Comparison of ENCODE assay signal across 11 cellular contexts in genomic region chr20:45063107-45063506, GRCh38. TPM values are rescaled to one million over a fixed set of nuclear protein-coding genes. Genes with fewer than 3 reads are reported as not detected.
DNase-seq lines count a peak whose midpoint lies in the region; ATAC-seq and TF ChIP-seq lines count a peak whose summit lies in the region.
"Not testable (repeated sequence)": the region's sequence is repeated elsewhere in the genome, so short reads cannot be mapped to it uniquely, and the experiment has no call there.
"Had no signal": no experiment of that assay in that cellular context is flagged by ENCODE, and none has a peak within 500 bp of the region (broad histone marks: within the 10 kb centered on the region; RNA-seq: fewer than 3 reads in every experiment).

No MANE protein-coding gene starts in this region.

- H3K27me3 ChIP-seq in GM23338 (ENCODE audit: insufficient read depth); RWPE2 (ENCODE audit: insufficient read depth, poor library complexity, severe bottlenecking): not testable (repeated sequence)

- intact Hi-C loops in activated CD8-positive, alpha-beta T cell treated with anti-CD3 and anti-CD28 coated beads for 36 hours (cut with micrococcal nuclease): not testable (repeated sequence)

- not testable (repeated sequence) for H3K4me2 ChIP-seq in GM23338

- not testable (repeated sequence) for H3K9me3 Mint-ChIP-seq in GM23338; activated CD8-positive, alpha-beta T cell treated with anti-CD3 and anti-CD28 coated beads for 36 hours; activated naive CD8-positive, alpha-beta T cell treated with anti-CD3 and anti-CD28 coated beads for 36 hours; memory B cell; stimulated activated naive B cell treated with anti-CD40 and anti-IgM and Interleukin-4, amounts not matched to agents 10 μg/mL and 1 μg/mL and 100 μg/mL, for 72 hours

- not testable (repeated sequence) for H3K4me1 Mint-ChIP-seq in GM23338
- H3K4me1 Mint-ChIP-seq in activated CD8-positive, alpha-beta T cell treated with anti-CD3 and anti-CD28 coated beads for 36 hours (ENCODE audit: low read depth): peaks cover 72% of the 10 kb centered on the region
- peaks cover 71% of the 10 kb centered on the region for H3K4me1 Mint-ChIP-seq in activated naive CD8-positive, alpha-beta T cell treated with anti-CD3 and anti-CD28 coated beads for 36 hours
- peaks cover 42% of the 10 kb centered on the region for H3K4me1 Mint-ChIP-seq in memory B cell
- H3K4me1 Mint-ChIP-seq in stimulated activated naive B cell treated with anti-CD40 and anti-IgM and Interleukin-4, amounts not matched to agents 10 μg/mL and 1 μg/mL and 100 μg/mL, for 72 hours: peaks cover 38 to 66% of the 10 kb centered on the region in 2 donors

- not testable (repeated sequence) for H3F3A ChIP-seq in GM23338 (replicated peaks; ENCODE audit: low read depth)

- not testable (repeated sequence) for H3K36me3 ChIP-seq in GM23338 (ENCODE audit: insufficient read depth)
- H3K36me3 ChIP-seq in RWPE2 (ENCODE audit: low read depth): peaks cover 17% of the 10 kb centered on the region

- not testable (repeated sequence) for H3K4me1 ChIP-seq in GM23338 (ENCODE audit: insufficient read depth)
- H3K4me1 ChIP-seq in RWPE2 (ENCODE audit: insufficient read depth, poor library complexity, severe bottlenecking): peaks cover 71% of the 10 kb centered on the region

- not testable (repeated sequence) for TF ChIP-seq CTCF in GM23338 (conservative IDR thresholded peaks at IDR 0.05; ENCODE audit: low read depth in 2 of 2); RWPE2 (IDR thresholded peaks at IDR 0.05; ENCODE audit: poor library complexity, severe bottlenecking); activated CD8-positive, alpha-beta T cell treated with anti-CD3 and anti-CD28 coated beads for 36 hours (IDR thresholded peaks at IDR 0.05)

- not testable (repeated sequence) for H3K27ac ChIP-seq in GM23338 (ENCODE audit: low read depth)
- H3K27ac ChIP-seq in RWPE2 (ENCODE audit: poor library complexity, severe bottlenecking): peak overlapping the region; percentile 95

- not testable (repeated sequence) for H3K27me3 Mint-ChIP-seq in GM23338 (ENCODE audit: insufficient read depth, low read depth, poor library complexity); activated CD8-positive, alpha-beta T cell treated with anti-CD3 and anti-CD28 coated beads for 36 hours; activated naive CD8-positive, alpha-beta T cell treated with anti-CD3 and anti-CD28 coated beads for 36 hours; memory B cell; stimulated activated naive B cell treated with anti-CD40 and anti-IgM and Interleukin-4, amounts not matched to agents 10 μg/mL and 1 μg/mL and 100 μg/mL, for 72 hours

- CTCF ChIA-PET in activated CD8-positive, alpha-beta T cell treated with anti-CD3 and anti-CD28 coated beads for 36 hours (lab: Charles Lee): interaction anchor here (0.6 to 2.9 kb wide), 2 partner anchors 20 to 65 kb away, joined by 3 to 13 read pairs; no protein-coding TSS in a partner anchor

- H3K27ac Mint-ChIP-seq in GM23338 (peak overlapping the region; percentile 2; the same call in 1 of the 2 replicates), memory B cell (peak overlapping the region; percentile 35)
- peak overlapping the region; percentile 77 for H3K27ac Mint-ChIP-seq in activated CD8-positive, alpha-beta T cell treated with anti-CD3 and anti-CD28 coated beads for 36 hours
- H3K27ac Mint-ChIP-seq in activated naive CD8-positive, alpha-beta T cell treated with anti-CD3 and anti-CD28 coated beads for 36 hours: peak overlapping the region; percentile 82
- H3K27ac Mint-ChIP-seq in stimulated activated naive B cell treated with anti-CD40 and anti-IgM and Interleukin-4, amounts not matched to agents 10 μg/mL and 1 μg/mL and 100 μg/mL, for 72 hours: peak overlapping the region; percentile 78

- not testable (repeated sequence) for H3K36me3 Mint-ChIP-seq in GM23338 (ENCODE audit: low read depth)
- H3K36me3 Mint-ChIP-seq in activated CD8-positive, alpha-beta T cell treated with anti-CD3 and anti-CD28 coated beads for 36 hours (ENCODE audit: low read depth): peaks cover 57% of the 10 kb centered on the region
- peaks cover 58% of the 10 kb centered on the region for H3K36me3 Mint-ChIP-seq in activated naive CD8-positive, alpha-beta T cell treated with anti-CD3 and anti-CD28 coated beads for 36 hours
- peaks cover 38% of the 10 kb centered on the region for H3K36me3 Mint-ChIP-seq in memory B cell
- peaks cover 45 to 70% of the 10 kb centered on the region in 2 donors for H3K36me3 Mint-ChIP-seq in stimulated activated naive B cell treated with anti-CD40 and anti-IgM and Interleukin-4, amounts not matched to agents 10 μg/mL and 1 μg/mL and 100 μg/mL, for 72 hours

- not testable (repeated sequence) for H4K20me1 ChIP-seq in GM23338 (replicated peaks; ENCODE audit: insufficient read depth)

- H3K4me3 Mint-ChIP-seq in GM23338; activated CD8-positive, alpha-beta T cell treated with anti-CD3 and anti-CD28 coated beads for 36 hours; activated naive CD8-positive, alpha-beta T cell treated with anti-CD3 and anti-CD28 coated beads for 36 hours; stimulated activated naive B cell treated with anti-CD40 and anti-IgM and Interleukin-4, amounts not matched to agents 10 μg/mL and 1 μg/mL and 100 μg/mL, for 72 hours: not testable (repeated sequence)
- H3K4me3 Mint-ChIP-seq in memory B cell: peak overlapping the region; percentile 8

- not testable (repeated sequence) for H3K9me3 ChIP-seq in RWPE2 (ENCODE audit: severe bottlenecking)

- POLR2A ChIA-PET in activated CD8-positive, alpha-beta T cell treated with anti-CD3 and anti-CD28 coated beads for 36 hours (lab: Charles Lee): not testable (repeated sequence)

- not testable (repeated sequence) for DNase-seq in GM23338 (ENCODE audit: low spot score); RWPE2 (ENCODE audit: low spot score); activated naive CD8-positive, alpha-beta T cell treated with anti-CD3 and anti-CD28 coated beads for 36 hours; memory B cell (ENCODE audit: low spot score in 2 of 2); stimulated activated naive B cell treated with anti-CD40 and anti-IgM and Interleukin-4, amounts not matched to agents 10 μg/mL and 1 μg/mL and 100 μg/mL, for 72 hours
- DNase-seq in NAMALWA (ENCODE audit: low spot score): peak; percentile 39
- DNase-seq in activated CD8-positive, alpha-beta T cell treated with anti-CD3 and anti-CD28 coated beads for 36 hours: peak; percentile 25

- ATAC-seq in GM23338; RWPE2 (ENCODE audit: low read depth); activated CD8-positive, alpha-beta T cell treated with anti-CD3 and anti-CD28 coated beads for 36 hours; stimulated activated naive B cell treated with anti-CD40 and anti-IgM and Interleukin-4, amounts not matched to agents 10 μg/mL and 1 μg/mL and 100 μg/mL, for 72 hours (replicated peaks): not testable (repeated sequence)
- peak; percentile 53 for ATAC-seq in memory B cell (ENCODE audit: low read depth)

- H3K79me2 ChIP-seq in GM23338 (replicated peaks; ENCODE audit: insufficient read depth): peaks cover 12% of the 10 kb centered on the region; the same call in 1 of the 2 replicates

- H2AFZ ChIP-seq in GM23338: not testable (repeated sequence)

- H3K9me2 ChIP-seq in GM23338 (ENCODE audit: insufficient read depth): not testable (repeated sequence)

- not testable (repeated sequence) for H3K4me3 ChIP-seq in GM23338; RWPE2 (ENCODE audit: severe bottlenecking)

RNA-seq across cellular contexts. Expression of gene KCNS1, which starts 37.8 kb away (rescaled TPM):
- total RNA-seq in GM23338 (2014; rRNA removed; shearing (Covaris generic)): 0.97 and 3.2 TPM in 2 replicates
- 0.30 and 0.37 TPM in 2 replicates for polyA plus RNA-seq in GM23338 (2016; fragmentation: Nextera tagmentation; extraction: Ambion mirVana)
- total RNA-seq in activated CD8-positive, alpha-beta T cell treated with anti-CD3 and anti-CD28 coated beads for 36 hours: under 1 TPM; 0.38 to 0.54 TPM
- under 1 TPM; 0.56 to 0.70 TPM for total RNA-seq in activated naive CD8-positive, alpha-beta T cell treated with anti-CD3 and anti-CD28 coated beads for 36 hours
- total RNA-seq: G401, HT-29, Right ventricle myocardium inferior had no signal

RNA-seq across cellular contexts. Expression of gene WFDC5, which starts 51.9 kb away (rescaled TPM):
- total RNA-seq in GM23338 (2014; rRNA removed; shearing (Covaris generic)): not detected in 2 replicates
- not detected in 2 replicates for polyA plus RNA-seq in GM23338 (2016; fragmentation: Nextera tagmentation; extraction: Ambion mirVana)
- total RNA-seq in activated CD8-positive, alpha-beta T cell treated with anti-CD3 and anti-CD28 coated beads for 36 hours: not detected
- total RNA-seq in activated naive CD8-positive, alpha-beta T cell treated with anti-CD3 and anti-CD28 coated beads for 36 hours: under 1 TPM in 1 of 2 experiments, not detected in 1; 0.23 TPM
- total RNA-seq: G401, HT-29, PC-9, Right ventricle myocardium inferior had no signal

Comparison
In these comparisons a context has a peak if more than half of its experiments do, and no peak if none do; other contexts are left out.
1. H3K27ac Mint-ChIP-seq: peak in every context shown above with its lines; median percentile 82 in activated naive CD8-positive, alpha-beta T cell treated with anti-CD3 and anti-CD28 coated beads for 36 hours; 78 in stimulated activated naive B cell treated with anti-CD40 and anti-IgM and Interleukin-4, amounts not matched to agents 10 μg/mL and 1 μg/mL and 100 μg/mL, for 72 hours; 77 in activated CD8-positive, alpha-beta T cell treated with anti-CD3 and anti-CD28 coated beads for 36 hours; 35 in memory B cell; 2 in GM23338.